In the genomic region with DNA sequence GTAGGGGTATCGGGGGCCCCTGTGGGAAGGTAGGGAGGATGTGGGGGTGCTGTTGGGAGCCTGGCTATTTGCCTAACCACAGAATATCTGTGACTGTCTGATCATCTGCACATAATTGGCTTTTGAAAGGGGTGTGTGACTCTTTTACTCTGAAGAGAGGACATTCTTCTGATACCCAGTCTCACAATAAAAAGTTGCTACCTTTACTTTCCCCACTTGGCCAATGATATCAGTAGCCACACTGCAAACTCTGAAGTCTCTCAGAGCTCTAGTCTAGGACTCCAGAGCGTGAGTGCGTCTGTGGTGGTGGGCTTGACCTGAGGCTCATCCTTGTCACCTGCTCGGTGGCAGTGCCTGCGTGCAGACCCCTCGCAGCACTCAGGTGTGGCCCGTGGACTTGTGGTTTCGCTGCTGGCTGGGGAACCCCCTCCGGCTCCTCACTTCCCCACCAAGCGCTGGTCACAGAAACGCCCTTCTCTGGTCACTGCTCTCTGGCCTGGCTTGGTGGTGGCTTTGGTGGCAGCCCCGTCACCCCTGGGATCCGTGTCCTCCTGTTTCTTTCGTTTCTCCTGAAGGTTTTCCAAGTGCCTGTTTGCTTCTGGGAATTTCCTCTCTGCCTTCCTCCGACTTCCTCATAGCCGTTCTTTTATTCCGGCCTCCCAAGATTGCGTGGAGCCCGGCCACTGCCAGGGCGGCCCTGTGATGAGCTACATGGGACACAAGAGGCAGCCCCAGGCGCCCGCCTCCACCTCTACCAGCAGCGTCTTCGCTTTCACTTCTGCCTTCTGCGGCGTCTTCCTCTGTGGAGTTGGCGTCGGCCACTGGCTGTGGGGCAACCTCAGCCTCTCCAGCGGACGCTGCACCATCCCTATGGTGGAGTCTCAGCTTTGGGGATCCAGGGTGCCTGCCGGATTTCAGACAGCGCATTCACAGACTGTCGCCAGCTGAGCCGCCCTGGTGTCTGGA, we compare ENCODE assay signal across 9 cellular contexts.
DNase-seq lines count a peak whose midpoint lies in the region; ATAC-seq and TF ChIP-seq lines count a peak whose summit lies in the region.
"Had no signal": no experiment of that assay in that cellular context is flagged by ENCODE, and none has a peak within 500 bp of the region (broad histone marks: within the 10 kb centered on the region; RNA-seq: fewer than 3 reads in every experiment).

No MANE protein-coding gene starts in this region.

- no peak overlapping the region for H3K27ac Mint-ChIP-seq in mesothelial cell of epicardium

- no peaks in the 10 kb centered on the region for H4K20me1 ChIP-seq in Karpas-422 (ENCODE audit: insufficient read depth, low read depth, low read length)

- H3K4me3 Mint-ChIP-seq in mesothelial cell of epicardium = no peak overlapping the region

- peak overlapping the region; percentile 20; the same call in 1 of the 2 replicates for H3K9ac ChIP-seq in Karpas-422 (ENCODE audit: low read length)

- no peaks in the 10 kb centered on the region for H3K36me3 Mint-ChIP-seq in mesothelial cell of epicardium

- H3K36me3 ChIP-seq in Karpas-422 (ENCODE audit: insufficient read depth, low read length) = no peaks in the 10 kb centered on the region

- no peak overlapping the region for H2AFZ ChIP-seq in Karpas-422 (ENCODE audit: low read length)

- no peak for TF ChIP-seq POLR2A in GM18505 (IDR thresholded peaks at IDR 0.05; ENCODE audit: borderline replicate concordance, extremely low read depth, insufficient read depth, insufficient read length)
- TF ChIP-seq POLR2A in lower leg skin (IDR thresholded peaks at IDR 0.05) = no peak

- no peaks in the 10 kb centered on the region for H3K9me3 ChIP-seq in Karpas-422 (ENCODE audit: low read length)

- no peaks in the 10 kb centered on the region for H3K9me3 Mint-ChIP-seq in mesothelial cell of epicardium

- H3K4me3 ChIP-seq in Karpas-422 (ENCODE audit: low read length) (peak overlapping the region; percentile 25; the same call in 1 of the 2 replicates), lower leg skin (ENCODE audit: low read depth, poor library complexity, severe bottlenecking) (no peak overlapping the region)

- no peaks in the 10 kb centered on the region for H3K9me2 ChIP-seq in Karpas-422 (replicated peaks; ENCODE audit: insufficient read depth, low read length)

- no peaks in the 10 kb centered on the region for H3K27me3 ChIP-seq in Karpas-422 (ENCODE audit: low read length)

- 86 to 90% methylated on average over 34 of the region's 34 CpGs for WGBS in lower leg skin, 2 donors

- DNase-seq in Karpas-422 (peak; percentile 65), lower leg skin (ENCODE audit: low spot score in 2 of 2) (peak; percentile 38 to 90), DMS79 (lab: John Stamatoyannopoulos, UW) (no peak), dermis blood vessel endothelial cell (no peak), mesothelial cell of epicardium (ENCODE audit: low spot score in 2 of 2, unreplicated experiment in 2 of 2) (no peak)
- DNase-seq: RPMI8226 had no signal

- intact Hi-C loops in lower leg skin (cut with DNase I; ENCODE audit: low total_unique reads) = no loop called here

- ATAC-seq in GM18505 (IDR thresholded peaks at IDR 0.05; ENCODE audit: unreplicated experiment) (peak; percentile 57), GM21423 (IDR thresholded peaks at IDR 0.05; ENCODE audit: unreplicated experiment) (peak; percentile 60), HG03354 (IDR thresholded peaks at IDR 0.05; ENCODE audit: poor library complexity, severe bottlenecking, unreplicated experiment) (no peak)

- H3K4me1 Mint-ChIP-seq in mesothelial cell of epicardium = peaks cover 9% of the 10 kb centered on the region

- H3K27me3 Mint-ChIP-seq in mesothelial cell of epicardium (ENCODE audit: low read depth) = no peaks in the 10 kb centered on the region

- TF ChIP-seq CTCF in lower leg skin (IDR thresholded peaks at IDR 0.05) (no peak), mesothelial cell of epicardium (IDR thresholded peaks at IDR 0.05; ENCODE audit: unreplicated experiment) (no peak)

- H3K27ac ChIP-seq in Karpas-422 (ENCODE audit: low read length) = no peak overlapping the region

- H3K79me2 ChIP-seq in Karpas-422 (ENCODE audit: low read length) = no peaks in the 10 kb centered on the region

- H3K4me1 ChIP-seq in Karpas-422 (ENCODE audit: low read length) = peaks cover 4% of the 10 kb centered on the region; the same call in 1 of the 2 replicates

- peak overlapping the region; percentile 46 for H3K4me2 ChIP-seq in Karpas-422 (ENCODE audit: low read depth, low read length, poor library complexity, severe bottlenecking)

Comparison
In these comparisons a context has a peak if more than half of its experiments do, and no peak if none do; other contexts are left out.
1. DNase-seq: peak in Karpas-422 (single experiment) and lower leg skin (2 of 2); none in DMS79 (single experiment), dermis blood vessel endothelial cell (single experiment) and mesothelial cell of epicardium (0 of 2).